8 cellular contexts compared by ENCODE assay signal in the genomic region with DNA sequence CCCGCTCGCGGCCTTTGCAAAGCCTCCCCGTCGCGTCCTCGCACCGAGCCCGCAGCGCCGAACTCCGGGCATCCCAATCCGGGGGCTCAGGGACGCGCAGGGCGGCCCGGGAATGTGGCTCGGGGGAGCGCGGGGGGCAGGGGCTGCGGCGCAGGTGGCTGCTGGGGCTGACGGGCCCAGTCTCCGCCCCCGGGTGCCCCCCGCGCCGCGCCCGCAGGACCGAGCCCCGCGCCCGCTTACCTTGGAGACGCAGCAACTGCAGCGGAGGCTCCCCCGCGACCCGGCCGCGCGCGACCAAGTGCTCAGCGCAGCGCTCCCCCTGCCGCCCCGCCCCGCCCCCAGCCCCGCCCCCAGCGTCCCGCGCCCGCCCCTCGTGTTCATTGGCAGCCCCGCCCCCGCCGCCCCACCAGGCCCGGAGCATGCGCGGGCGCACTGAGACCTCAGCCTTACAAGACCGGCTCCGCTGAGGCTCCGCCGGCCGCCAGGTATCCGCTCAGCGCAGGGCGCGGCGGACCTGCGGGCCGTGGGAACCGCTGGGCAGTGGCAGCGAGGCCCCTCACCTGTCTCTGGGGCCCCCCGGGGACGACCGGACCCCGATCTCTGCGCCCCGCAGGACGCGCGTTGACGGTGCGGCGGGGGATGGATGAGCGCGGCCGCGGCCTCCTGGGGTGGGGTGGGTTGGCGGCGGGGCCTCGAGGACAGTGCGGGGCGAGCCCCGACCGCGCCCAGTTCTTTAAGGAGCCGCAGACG. TPM values are rescaled to one million over a fixed set of nuclear protein-coding genes. Genes with fewer than 3 reads are reported as not detected.
DNase-seq lines count a peak whose midpoint lies in the region; ATAC-seq and TF ChIP-seq lines count a peak whose summit lies in the region.
"Not testable (repeated sequence)": the region's sequence is repeated elsewhere in the genome, so short reads cannot be mapped to it uniquely, and the experiment has no call there.

A gene with protein sequence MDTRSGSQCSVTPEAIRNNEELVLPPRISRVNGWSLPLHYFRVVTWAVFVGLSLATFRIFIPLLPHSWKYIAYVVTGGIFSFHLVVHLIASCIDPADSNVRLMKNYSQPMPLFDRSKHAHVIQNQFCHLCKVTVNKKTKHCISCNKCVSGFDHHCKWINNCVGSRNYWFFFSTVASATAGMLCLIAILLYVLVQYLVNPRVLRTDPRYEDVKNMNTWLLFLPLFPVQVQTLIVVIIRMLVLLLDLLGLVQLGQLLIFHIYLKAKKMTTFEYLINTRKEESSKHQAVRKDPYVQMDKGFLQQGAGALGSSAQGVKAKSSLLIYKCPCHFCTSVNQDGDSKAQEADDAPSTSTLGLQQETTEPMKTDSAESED (minus strand): TSS at position 302 of the 750 bp plus-strand sequence. CDS start 17,810 bp downstream, outside the sequence.

- not testable (repeated sequence) for H3K9me3 Mint-ChIP-seq in CD14-positive monocyte, memory B cell
- H3K9me3 Mint-ChIP-seq in endodermal cell, result peaks cover 14% of the 10 kb centered on the region

- H3K4me3 ChIP-seq in endodermal cell (ENCODE audit: low read length), result not testable (repeated sequence)

- not testable (repeated sequence) for DNase-seq in CD14-positive monocyte (ENCODE audit: low spot score)
- DNase-seq in HuH-7.5 (ENCODE audit: low spot score), result peak; percentile 82
- DNase-seq in OCI-M1 (lab: John Stamatoyannopoulos, UW), result peak; percentile 89
- peak; percentile 90 for DNase-seq in activated T-cell treated with anti-CD3 and anti-CD28 coated beads for 48 hours (ENCODE audit: low read depth)
- peak; percentile 97 for DNase-seq in endodermal cell
- DNase-seq in memory B cell (ENCODE audit: low spot score in 2 of 2), result peak; percentile 65 to 67
- peak; percentile 90 to 95 for DNase-seq in stimulated activated CD4-positive, alpha-beta T cell treated with anti-CD3 and anti-CD28 coated beads, Interleukin-4, amount 100 ng/mL, for 48 hours (ENCODE audit: low read depth in 2 of 2)

- H3K27me3 ChIP-seq in endodermal cell (ENCODE audit: control insufficient read depth, insufficient read depth, low read length, poor library complexity, severe bottlenecking), result peaks cover 20% of the 10 kb centered on the region

- H3K9me3 ChIP-seq in endodermal cell (ENCODE audit: control insufficient read depth, low read length), result not testable (repeated sequence)

- H3K4me3 Mint-ChIP-seq in CD14-positive monocyte, result peak within 1 kb of the TSS; percentile 51 to 76
- H3K4me3 Mint-ChIP-seq in endodermal cell, result peak within 1 kb of the TSS; percentile 55
- peak within 1 kb of the TSS; percentile 80 for H3K4me3 Mint-ChIP-seq in memory B cell

- H3K27me3 Mint-ChIP-seq in CD14-positive monocyte (ENCODE audit: low read depth in 3 of 3), result peaks cover 15 to 38% (median 19%) of the 10 kb centered on the region in 3 donors
- peaks cover 34% of the 10 kb centered on the region for H3K27me3 Mint-ChIP-seq in endodermal cell (ENCODE audit: insufficient read depth)
- not testable (repeated sequence) for H3K27me3 Mint-ChIP-seq in memory B cell

- peak; percentile 62 for ATAC-seq in GM21423 (IDR thresholded peaks at IDR 0.05; ENCODE audit: unreplicated experiment)
- ATAC-seq in memory B cell (ENCODE audit: low read depth), result peak; percentile 77

- not testable (repeated sequence) for H3K36me3 ChIP-seq in endodermal cell (ENCODE audit: control insufficient read depth, insufficient read depth, low read length)

- WGBS in endodermal cell (ENCODE audit: insufficient coverage in 1 of 2, insufficient read length in 1 of 2), 2 experiments, result 0 to 3% methylated on average over 11 to 101 of the region's 101 CpGs

- not testable (repeated sequence) for H3K4me1 Mint-ChIP-seq in CD14-positive monocyte, endodermal cell, memory B cell

- TF ChIP-seq CTCF in CD14-positive monocyte (IDR thresholded peaks at IDR 0.05); endodermal cell (conservative IDR thresholded peaks at IDR 0.05): not testable (repeated sequence)

- not testable (repeated sequence) for H3K27ac Mint-ChIP-seq in CD14-positive monocyte, endodermal cell, memory B cell

- not testable (repeated sequence) for H3K27ac ChIP-seq in endodermal cell (ENCODE audit: low read depth, low read length)

- not testable (repeated sequence) for H3K9ac ChIP-seq in endodermal cell (ENCODE audit: extremely low read depth, low read length, poor library complexity, severe bottlenecking)

- intact Hi-C loops in CD14-positive monocyte (cut with micrococcal nuclease), result not testable (repeated sequence)

- H3K36me3 Mint-ChIP-seq in CD14-positive monocyte; endodermal cell (ENCODE audit: low read depth); memory B cell: not testable (repeated sequence)

- not testable (repeated sequence) for H3K4me1 ChIP-seq in endodermal cell (ENCODE audit: control insufficient read depth, insufficient read depth, low read length)

RNA-seq across cellular contexts. Expression of the gene that starts here (rescaled TPM):
- not detected for polyA plus RNA-seq in CD14-positive monocyte
- 1 to 10 TPM in 1 of 2 donors, under 1 TPM in 1; 0.75 to 1.3 TPM for total RNA-seq in endodermal cell
- polyA plus RNA-seq in endodermal cell (2013, experiment 1 of 2), result 2.3 TPM
- 1.9 TPM for polyA plus RNA-seq in endodermal cell (2013, experiment 2 of 2)
